ENCODE assay signal across 1 cellular context in genomic region chr1:205301220-205301821, GRCh38.
TF ChIP-seq lines count a peak whose summit lies in the region.

No MANE protein-coding gene starts in this region.

TF ChIP-seq in HepG2, 621 proteins besides CTCF, POLR2A, EP300 and RAD21 (continued from another document and continues in another):
- TF ChIP-seq, protein P1, sequence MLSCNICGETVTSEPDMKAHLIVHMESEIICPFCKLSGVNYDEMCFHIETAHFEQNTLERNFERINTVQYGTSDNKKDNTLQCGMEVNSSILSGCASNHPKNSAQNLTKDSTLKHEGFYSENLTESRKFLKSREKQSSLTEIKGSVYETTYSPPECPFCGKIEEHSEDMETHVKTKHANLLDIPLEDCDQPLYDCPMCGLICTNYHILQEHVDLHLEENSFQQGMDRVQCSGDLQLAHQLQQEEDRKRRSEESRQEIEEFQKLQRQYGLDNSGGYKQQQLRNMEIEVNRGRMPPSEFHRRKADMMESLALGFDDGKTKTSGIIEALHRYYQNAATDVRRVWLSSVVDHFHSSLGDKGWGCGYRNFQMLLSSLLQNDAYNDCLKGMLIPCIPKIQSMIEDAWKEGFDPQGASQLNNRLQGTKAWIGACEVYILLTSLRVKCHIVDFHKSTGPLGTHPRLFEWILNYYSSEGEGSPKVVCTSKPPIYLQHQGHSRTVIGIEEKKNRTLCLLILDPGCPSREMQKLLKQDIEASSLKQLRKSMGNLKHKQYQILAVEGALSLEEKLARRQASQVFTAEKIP (CRISPR knock-in tag; IDR thresholded peaks at IDR 0.05; ENCODE audit: borderline replicate concordance) = no peak
- TF ChIP-seq ZC3H4 (CRISPR knock-in tag; IDR thresholded peaks at IDR 0.05; ENCODE audit: borderline replicate concordance) (no peak), CREM (IDR thresholded peaks at IDR 0.05) (peak; percentile 53; the same call in 1 of the 2 replicates), CREM (CRISPR knock-in tag; IDR thresholded peaks at IDR 0.05) (no peak), PCBP1 (IDR thresholded peaks at IDR 0.05; ENCODE audit: borderline replicate concordance, low read depth, low read length) (peak; percentile 85; the same call in 1 of the 2 replicates), NKX3-1 (CRISPR knock-in tag; IDR thresholded peaks at IDR 0.05) (no peak), KDM1A (CRISPR knock-in tag; IDR thresholded peaks at IDR 0.05) (peak; percentile 58; the same call in 1 of the 2 replicates), ATF6 (CRISPR knock-in tag; conservative IDR thresholded peaks at IDR 0.05) (no peak), AGO2 (optimal IDR thresholded peaks at IDR 0.05; ENCODE audit: low read depth, low read length) (peak; percentile 56), ZNF230 (CRISPR knock-in tag; IDR thresholded peaks at IDR 0.05) (no peak), HNF4G (IDR thresholded peaks at IDR 0.05; ENCODE audit: borderline replicate concordance, low read depth, low read length) (peak; percentile 63; the same call in 1 of the 2 replicates), HNF4G (CRISPR knock-in tag; IDR thresholded peaks at IDR 0.05; ENCODE audit: borderline replicate concordance, low read depth) (no peak), JUND (CRISPR knock-in tag; IDR thresholded peaks at IDR 0.05) (no peak), SP2 (CRISPR knock-in tag; IDR thresholded peaks at IDR 0.05) (no peak), ZNF549 (CRISPR knock-in tag; IDR thresholded peaks at IDR 0.05) (no peak), ZNF12 (CRISPR knock-in tag; IDR thresholded peaks at IDR 0.05) (no peak), FOXM1 (CRISPR knock-in tag; IDR thresholded peaks at IDR 0.05) (no peak), ZMYM4 (CRISPR knock-in tag; IDR thresholded peaks at IDR 0.05) (peak; percentile 55; the same call in 1 of the 2 replicates), CEBPB (IDR thresholded peaks at IDR 0.05; ENCODE audit: borderline replicate concordance, low read depth, low read length) (peak; percentile 73; the same call in 1 of the 2 replicates), ZKSCAN8 (CRISPR knock-in tag; IDR thresholded peaks at IDR 0.05; ENCODE audit: borderline replicate concordance) (peak; percentile 64), PHF21A (CRISPR knock-in tag; IDR thresholded peaks at IDR 0.05) (peak; percentile 92), PHF8 (CRISPR knock-in tag; IDR thresholded peaks at IDR 0.05) (peak; percentile 43; the same call in 1 of the 2 replicates), CENPX (CRISPR knock-in tag; IDR thresholded peaks at IDR 0.05) (no peak), HOXA3 (CRISPR knock-in tag; IDR thresholded peaks at IDR 0.05) (peak; percentile 37; the same call in 1 of the 2 replicates), HNRNPH1 (optimal IDR thresholded peaks at IDR 0.05; ENCODE audit: low read depth, low read length) (no peak), FOXK1 (CRISPR knock-in tag; IDR thresholded peaks at IDR 0.05; ENCODE audit: borderline replicate concordance, low read depth) (no peak), ZNF235 (CRISPR knock-in tag; IDR thresholded peaks at IDR 0.05; ENCODE audit: borderline replicate concordance) (no peak), RFX3 (CRISPR knock-in tag; IDR thresholded peaks at IDR 0.05) (no peak), JDP2 (CRISPR knock-in tag; IDR thresholded peaks at IDR 0.05; ENCODE audit: borderline replicate concordance) (no peak), ZNF468 (CRISPR knock-in tag; IDR thresholded peaks at IDR 0.05) (no peak), ZFY (CRISPR knock-in tag; IDR thresholded peaks at IDR 0.05) (no peak), CHD4 (IDR thresholded peaks at IDR 0.05; ENCODE audit: borderline replicate concordance, low read length) (0 out of 2 replicates have a peak, but pooled peaks have one; percentile 16), ZFP90 (CRISPR knock-in tag; IDR thresholded peaks at IDR 0.05; ENCODE audit: borderline replicate concordance) (no peak), ZNF337 (CRISPR knock-in tag; IDR thresholded peaks at IDR 0.05; ENCODE audit: borderline replicate concordance, low read depth) (no peak), ISX (CRISPR knock-in tag; conservative IDR thresholded peaks at IDR 0.05) (no peak), PAWR (CRISPR knock-in tag; IDR thresholded peaks at IDR 0.05; ENCODE audit: borderline replicate concordance) (no peak), SIX4 (CRISPR knock-in tag; IDR thresholded peaks at IDR 0.05) (no peak; the same call in 1 of the 2 replicates), FOXA3 (CRISPR knock-in tag; IDR thresholded peaks at IDR 0.05) (peak; percentile 25; the same call in 1 of the 2 replicates)
- TF ChIP-seq, protein P2, sequence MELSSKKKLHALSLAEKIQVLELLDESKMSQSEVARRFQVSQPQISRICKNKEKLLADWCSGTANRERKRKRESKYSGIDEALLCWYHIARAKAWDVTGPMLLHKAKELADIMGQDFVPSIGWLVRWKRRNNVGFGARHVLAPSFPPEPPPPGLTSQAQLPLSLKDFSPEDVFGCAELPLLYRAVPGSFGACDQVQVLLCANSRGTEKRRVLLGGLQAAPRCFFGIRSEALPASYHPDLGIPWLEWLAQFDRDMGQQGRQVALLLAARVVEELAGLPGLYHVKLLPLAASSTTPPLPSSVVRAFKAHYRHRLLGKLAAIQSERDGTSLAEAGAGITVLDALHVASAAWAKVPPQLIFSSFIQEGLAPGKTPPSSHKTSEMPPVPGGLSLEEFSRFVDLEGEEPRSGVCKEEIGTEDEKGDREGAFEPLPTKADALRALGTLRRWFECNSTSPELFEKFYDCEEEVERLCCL (CRISPR knock-in tag; IDR thresholded peaks at IDR 0.05; ENCODE audit: borderline replicate concordance) = no peak
- TF ChIP-seq, protein P3, sequence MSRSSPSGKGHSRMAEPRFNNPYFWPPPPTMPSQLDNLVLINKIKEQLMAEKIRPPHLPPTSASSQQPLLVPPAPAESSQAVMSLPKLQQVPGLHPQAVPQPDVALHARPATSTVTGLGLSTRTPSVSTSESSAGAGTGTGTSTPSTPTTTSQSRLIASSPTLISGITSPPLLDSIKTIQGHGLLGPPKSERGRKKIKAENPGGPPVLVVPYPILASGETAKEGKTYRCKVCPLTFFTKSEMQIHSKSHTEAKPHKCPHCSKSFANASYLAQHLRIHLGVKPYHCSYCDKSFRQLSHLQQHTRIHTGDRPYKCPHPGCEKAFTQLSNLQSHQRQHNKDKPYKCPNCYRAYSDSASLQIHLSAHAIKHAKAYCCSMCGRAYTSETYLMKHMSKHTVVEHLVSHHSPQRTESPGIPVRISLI (CRISPR knock-in tag; IDR thresholded peaks at IDR 0.05; ENCODE audit: borderline replicate concordance) = no peak
- TF ChIP-seq, protein P4, sequence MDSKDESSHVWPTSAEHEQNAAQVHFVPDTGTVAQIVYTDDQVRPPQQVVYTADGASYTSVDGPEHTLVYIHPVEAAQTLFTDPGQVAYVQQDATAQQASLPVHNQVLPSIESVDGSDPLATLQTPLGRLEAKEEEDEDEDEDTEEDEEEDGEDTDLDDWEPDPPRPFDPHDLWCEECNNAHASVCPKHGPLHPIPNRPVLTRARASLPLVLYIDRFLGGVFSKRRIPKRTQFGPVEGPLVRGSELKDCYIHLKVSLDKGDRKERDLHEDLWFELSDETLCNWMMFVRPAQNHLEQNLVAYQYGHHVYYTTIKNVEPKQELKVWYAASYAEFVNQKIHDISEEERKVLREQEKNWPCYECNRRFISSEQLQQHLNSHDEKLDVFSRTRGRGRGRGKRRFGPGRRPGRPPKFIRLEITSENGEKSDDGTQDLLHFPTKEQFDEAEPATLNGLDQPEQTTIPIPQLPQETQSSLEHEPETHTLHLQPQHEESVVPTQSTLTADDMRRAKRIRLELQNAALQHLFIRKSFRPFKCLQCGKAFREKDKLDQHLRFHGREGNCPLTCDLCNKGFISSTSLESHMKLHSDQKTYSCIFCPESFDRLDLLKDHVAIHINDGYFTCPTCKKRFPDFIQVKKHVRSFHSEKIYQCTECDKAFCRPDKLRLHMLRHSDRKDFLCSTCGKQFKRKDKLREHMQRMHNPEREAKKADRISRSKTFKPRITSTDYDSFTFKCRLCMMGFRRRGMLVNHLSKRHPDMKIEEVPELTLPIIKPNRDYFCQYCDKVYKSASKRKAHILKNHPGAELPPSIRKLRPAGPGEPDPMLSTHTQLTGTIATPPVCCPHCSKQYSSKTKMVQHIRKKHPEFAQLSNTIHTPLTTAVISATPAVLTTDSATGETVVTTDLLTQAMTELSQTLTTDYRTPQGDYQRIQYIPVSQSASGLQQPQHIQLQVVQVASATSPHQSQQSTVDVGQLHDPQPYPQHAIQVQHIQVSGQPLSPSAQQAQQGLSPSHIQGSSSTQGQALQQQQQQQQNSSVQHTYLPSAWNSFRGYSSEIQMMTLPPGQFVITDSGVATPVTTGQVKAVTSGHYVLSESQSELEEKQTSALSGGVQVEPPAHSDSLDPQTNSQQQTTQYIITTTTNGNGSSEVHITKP (CRISPR knock-in tag; IDR thresholded peaks at IDR 0.05; ENCODE audit: low read depth) = peak; percentile 74; the same call in 1 of the 2 replicates
- TF ChIP-seq, protein P5, sequence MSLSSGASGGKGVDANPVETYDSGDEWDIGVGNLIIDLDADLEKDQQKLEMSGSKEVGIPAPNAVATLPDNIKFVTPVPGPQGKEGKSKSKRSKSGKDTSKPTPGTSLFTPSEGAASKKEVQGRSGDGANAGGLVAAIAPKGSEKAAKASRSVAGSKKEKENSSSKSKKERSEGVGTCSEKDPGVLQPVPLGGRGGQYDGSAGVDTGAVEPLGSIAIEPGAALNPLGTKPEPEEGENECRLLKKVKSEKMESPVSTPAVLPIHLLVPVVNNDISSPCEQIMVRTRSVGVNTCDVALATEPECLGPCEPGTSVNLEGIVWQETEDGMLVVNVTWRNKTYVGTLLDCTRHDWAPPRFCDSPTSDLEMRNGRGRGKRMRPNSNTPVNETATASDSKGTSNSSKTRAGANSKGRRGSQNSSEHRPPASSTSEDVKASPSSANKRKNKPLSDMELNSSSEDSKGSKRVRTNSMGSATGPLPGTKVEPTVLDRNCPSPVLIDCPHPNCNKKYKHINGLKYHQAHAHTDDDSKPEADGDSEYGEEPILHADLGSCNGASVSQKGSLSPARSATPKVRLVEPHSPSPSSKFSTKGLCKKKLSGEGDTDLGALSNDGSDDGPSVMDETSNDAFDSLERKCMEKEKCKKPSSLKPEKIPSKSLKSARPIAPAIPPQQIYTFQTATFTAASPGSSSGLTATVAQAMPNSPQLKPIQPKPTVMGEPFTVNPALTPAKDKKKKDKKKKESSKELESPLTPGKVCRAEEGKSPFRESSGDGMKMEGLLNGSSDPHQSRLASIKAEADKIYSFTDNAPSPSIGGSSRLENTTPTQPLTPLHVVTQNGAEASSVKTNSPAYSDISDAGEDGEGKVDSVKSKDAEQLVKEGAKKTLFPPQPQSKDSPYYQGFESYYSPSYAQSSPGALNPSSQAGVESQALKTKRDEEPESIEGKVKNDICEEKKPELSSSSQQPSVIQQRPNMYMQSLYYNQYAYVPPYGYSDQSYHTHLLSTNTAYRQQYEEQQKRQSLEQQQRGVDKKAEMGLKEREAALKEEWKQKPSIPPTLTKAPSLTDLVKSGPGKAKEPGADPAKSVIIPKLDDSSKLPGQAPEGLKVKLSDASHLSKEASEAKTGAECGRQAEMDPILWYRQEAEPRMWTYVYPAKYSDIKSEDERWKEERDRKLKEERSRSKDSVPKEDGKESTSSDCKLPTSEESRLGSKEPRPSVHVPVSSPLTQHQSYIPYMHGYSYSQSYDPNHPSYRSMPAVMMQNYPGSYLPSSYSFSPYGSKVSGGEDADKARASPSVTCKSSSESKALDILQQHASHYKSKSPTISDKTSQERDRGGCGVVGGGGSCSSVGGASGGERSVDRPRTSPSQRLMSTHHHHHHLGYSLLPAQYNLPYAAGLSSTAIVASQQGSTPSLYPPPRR (CRISPR knock-in tag; IDR thresholded peaks at IDR 0.05; ENCODE audit: borderline replicate concordance) = no peak
- TF ChIP-seq, protein P6, sequence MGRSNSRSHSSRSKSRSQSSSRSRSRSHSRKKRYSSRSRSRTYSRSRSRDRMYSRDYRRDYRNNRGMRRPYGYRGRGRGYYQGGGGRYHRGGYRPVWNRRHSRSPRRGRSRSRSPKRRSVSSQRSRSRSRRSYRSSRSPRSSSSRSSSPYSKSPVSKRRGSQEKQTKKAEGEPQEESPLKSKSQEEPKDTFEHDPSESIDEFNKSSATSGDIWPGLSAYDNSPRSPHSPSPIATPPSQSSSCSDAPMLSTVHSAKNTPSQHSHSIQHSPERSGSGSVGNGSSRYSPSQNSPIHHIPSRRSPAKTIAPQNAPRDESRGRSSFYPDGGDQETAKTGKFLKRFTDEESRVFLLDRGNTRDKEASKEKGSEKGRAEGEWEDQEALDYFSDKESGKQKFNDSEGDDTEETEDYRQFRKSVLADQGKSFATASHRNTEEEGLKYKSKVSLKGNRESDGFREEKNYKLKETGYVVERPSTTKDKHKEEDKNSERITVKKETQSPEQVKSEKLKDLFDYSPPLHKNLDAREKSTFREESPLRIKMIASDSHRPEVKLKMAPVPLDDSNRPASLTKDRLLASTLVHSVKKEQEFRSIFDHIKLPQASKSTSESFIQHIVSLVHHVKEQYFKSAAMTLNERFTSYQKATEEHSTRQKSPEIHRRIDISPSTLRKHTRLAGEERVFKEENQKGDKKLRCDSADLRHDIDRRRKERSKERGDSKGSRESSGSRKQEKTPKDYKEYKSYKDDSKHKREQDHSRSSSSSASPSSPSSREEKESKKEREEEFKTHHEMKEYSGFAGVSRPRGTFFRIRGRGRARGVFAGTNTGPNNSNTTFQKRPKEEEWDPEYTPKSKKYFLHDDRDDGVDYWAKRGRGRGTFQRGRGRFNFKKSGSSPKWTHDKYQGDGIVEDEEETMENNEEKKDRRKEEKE (IDR thresholded peaks at IDR 0.05) = no peak
- TF ChIP-seq, protein P7, sequence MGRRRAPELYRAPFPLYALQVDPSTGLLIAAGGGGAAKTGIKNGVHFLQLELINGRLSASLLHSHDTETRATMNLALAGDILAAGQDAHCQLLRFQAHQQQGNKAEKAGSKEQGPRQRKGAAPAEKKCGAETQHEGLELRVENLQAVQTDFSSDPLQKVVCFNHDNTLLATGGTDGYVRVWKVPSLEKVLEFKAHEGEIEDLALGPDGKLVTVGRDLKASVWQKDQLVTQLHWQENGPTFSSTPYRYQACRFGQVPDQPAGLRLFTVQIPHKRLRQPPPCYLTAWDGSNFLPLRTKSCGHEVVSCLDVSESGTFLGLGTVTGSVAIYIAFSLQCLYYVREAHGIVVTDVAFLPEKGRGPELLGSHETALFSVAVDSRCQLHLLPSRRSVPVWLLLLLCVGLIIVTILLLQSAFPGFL (CRISPR knock-in tag; IDR thresholded peaks at IDR 0.05) = no peak
